ENCODE assay signal across 2 cellular contexts in genomic region chr2:229834368-229834767, GRCh38.
TF ChIP-seq lines count a peak whose summit lies in the region.

No MANE protein-coding gene starts in this region.

TF ChIP-seq in HEK293, 187 proteins besides CTCF, POLR2A, EP300 and RAD21:
- TF ChIP-seq, protein P1, sequence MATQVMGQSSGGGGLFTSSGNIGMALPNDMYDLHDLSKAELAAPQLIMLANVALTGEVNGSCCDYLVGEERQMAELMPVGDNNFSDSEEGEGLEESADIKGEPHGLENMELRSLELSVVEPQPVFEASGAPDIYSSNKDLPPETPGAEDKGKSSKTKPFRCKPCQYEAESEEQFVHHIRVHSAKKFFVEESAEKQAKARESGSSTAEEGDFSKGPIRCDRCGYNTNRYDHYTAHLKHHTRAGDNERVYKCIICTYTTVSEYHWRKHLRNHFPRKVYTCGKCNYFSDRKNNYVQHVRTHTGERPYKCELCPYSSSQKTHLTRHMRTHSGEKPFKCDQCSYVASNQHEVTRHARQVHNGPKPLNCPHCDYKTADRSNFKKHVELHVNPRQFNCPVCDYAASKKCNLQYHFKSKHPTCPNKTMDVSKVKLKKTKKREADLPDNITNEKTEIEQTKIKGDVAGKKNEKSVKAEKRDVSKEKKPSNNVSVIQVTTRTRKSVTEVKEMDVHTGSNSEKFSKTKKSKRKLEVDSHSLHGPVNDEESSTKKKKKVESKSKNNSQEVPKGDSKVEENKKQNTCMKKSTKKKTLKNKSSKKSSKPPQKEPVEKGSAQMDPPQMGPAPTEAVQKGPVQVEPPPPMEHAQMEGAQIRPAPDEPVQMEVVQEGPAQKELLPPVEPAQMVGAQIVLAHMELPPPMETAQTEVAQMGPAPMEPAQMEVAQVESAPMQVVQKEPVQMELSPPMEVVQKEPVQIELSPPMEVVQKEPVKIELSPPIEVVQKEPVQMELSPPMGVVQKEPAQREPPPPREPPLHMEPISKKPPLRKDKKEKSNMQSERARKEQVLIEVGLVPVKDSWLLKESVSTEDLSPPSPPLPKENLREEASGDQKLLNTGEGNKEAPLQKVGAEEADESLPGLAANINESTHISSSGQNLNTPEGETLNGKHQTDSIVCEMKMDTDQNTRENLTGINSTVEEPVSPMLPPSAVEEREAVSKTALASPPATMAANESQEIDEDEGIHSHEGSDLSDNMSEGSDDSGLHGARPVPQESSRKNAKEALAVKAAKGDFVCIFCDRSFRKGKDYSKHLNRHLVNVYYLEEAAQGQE (tag by site-specific recombination; IDR thresholded peaks at IDR 0.05) = peak; percentile 78
TF ChIP-seq in HEK293: peak in this region for 1; not testable (repeated sequence) for 186.

TF ChIP-seq in GM12878, 131 proteins besides CTCF, POLR2A, EP300 and RAD21:
- TF ChIP-seq, protein P1 (IDR thresholded peaks at IDR 0.05; ENCODE audit: low read depth, low read length) = peak; percentile 61; the same call in 1 of the 2 replicates
